In the genomic region with DNA sequence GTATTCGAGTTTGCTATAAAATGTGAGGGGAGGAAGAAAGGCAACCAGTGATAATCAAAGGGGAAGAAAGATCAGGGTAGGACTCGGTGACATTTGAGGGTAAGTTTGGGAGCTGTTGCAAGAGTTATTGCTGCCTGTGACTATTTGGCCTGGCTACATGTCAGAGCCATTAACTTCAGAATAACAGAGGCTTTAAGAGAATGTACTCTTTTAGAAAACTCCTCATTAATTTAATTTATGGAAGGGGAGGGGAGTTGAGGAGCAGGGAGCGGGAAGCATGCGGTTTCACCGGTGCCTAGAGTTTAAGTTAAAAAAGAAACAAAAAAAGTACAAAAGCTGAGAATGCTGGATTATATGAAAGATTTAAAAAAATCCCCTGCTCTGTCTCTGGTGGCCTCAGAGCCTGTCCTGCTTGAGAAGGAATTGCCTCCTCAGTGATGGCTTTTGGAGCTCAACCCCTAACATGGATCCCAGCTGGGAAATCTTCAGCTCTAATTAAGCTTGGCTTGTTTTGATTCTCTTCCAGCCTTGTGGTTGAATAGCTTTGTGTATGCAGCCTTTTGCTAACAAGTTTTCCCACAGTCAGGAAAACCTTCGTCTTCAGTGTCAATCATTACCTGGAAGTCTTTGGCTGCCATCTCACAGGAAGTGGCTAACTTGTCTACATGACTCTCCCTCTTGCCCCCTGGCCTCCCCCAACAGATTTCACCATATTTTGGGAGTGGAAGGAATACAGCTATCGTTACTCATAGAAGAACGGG, we compare ENCODE assay signal across 15 cellular contexts.
DNase-seq lines count a peak whose midpoint lies in the region; ATAC-seq and TF ChIP-seq lines count a peak whose summit lies in the region.
"Had no signal": no experiment of that assay in that cellular context is flagged by ENCODE, and none has a peak within 500 bp of the region (broad histone marks: within the 10 kb centered on the region; RNA-seq: fewer than 3 reads in every experiment).

No MANE protein-coding gene starts in this region.

- H3K4me1 ChIP-seq in Panc1 (ENCODE audit: control insufficient read depth, insufficient read depth, low read length): peaks cover 6% of the 10 kb centered on the region; the same call in 1 of the 2 replicates
- no peaks in the 10 kb centered on the region for H3K4me1 ChIP-seq in esophagus squamous epithelium
- no peaks in the 10 kb centered on the region for H3K4me1 ChIP-seq in Peyer's patch
- H3K4me1 ChIP-seq: SJCRH30 had no signal

- CTCF ChIA-PET in Panc1 (lab: Charles Lee): no interaction called here

- WGBS in esophagus squamous epithelium, 2 donors: 50 to 62% methylated on average over 8 of the region's 8 CpGs

- H3K27me3 ChIP-seq in Panc1 (ENCODE audit: control insufficient read depth, insufficient read depth, low read length) (no peaks in the 10 kb centered on the region), esophagus squamous epithelium (no peaks in the 10 kb centered on the region), Peyer's patch (no peaks in the 10 kb centered on the region)
- H3K27me3 ChIP-seq: SJCRH30 had no signal

- no peak overlapping the region for H3K4me3 ChIP-seq in Panc1 (ENCODE audit: low read depth in 2 of 2, low read length in 2 of 2)
- H3K4me3 ChIP-seq in esophagus squamous epithelium: no peak overlapping the region
- H3K4me3 ChIP-seq in Peyer's patch: no peak overlapping the region
- H3K4me3 ChIP-seq: SJCRH30 had no signal

- H3K36me3 Mint-ChIP-seq in osteocyte (ENCODE audit: unreplicated experiment): no peaks in the 10 kb centered on the region

- intact Hi-C loops in Panc1 (cut with micrococcal nuclease; ENCODE audit: unreplicated experiment): no loop called here
- intact Hi-C loops in esophagus squamous epithelium (cut with DNase I): no loop called here

- H3K27ac ChIP-seq in Panc1 (ENCODE audit: low read length): peak overlapping the region; percentile 25; the same call in 1 of the 2 replicates
- peak overlapping the region in 3 of 4 donors; percentile 7 to 72 (median 47) for H3K27ac ChIP-seq in esophagus squamous epithelium
- peak overlapping the region in 2 of 4 donors; percentile 7 to 37 for H3K27ac ChIP-seq in Peyer's patch
- H3K27ac ChIP-seq: SJCRH30, VCaP had no signal

- no peaks in the 10 kb centered on the region for H3K27me3 Mint-ChIP-seq in osteocyte (ENCODE audit: unreplicated experiment)

- H3K4me1 Mint-ChIP-seq in osteocyte (ENCODE audit: unreplicated experiment): peaks cover 22% of the 10 kb centered on the region

- TF ChIP-seq CTCF in Panc1 (IDR thresholded peaks at IDR 0.05): no peak
- TF ChIP-seq CTCF in esophagus squamous epithelium (IDR thresholded peaks at IDR 0.05): no peak
- no peak for TF ChIP-seq CTCF in osteocyte (IDR thresholded peaks at IDR 0.05)
- TF ChIP-seq CTCF in Peyer's patch (IDR thresholded peaks at IDR 0.05): no peak

- BruUV-seq in Panc1 (replicated peaks; lab: Mats Ljungman, UMichigan): no TSS peak

- DNase-seq in EH (ENCODE audit: low read depth): peak; percentile 87
- DNase-seq in Panc1 (ENCODE audit: low read depth, low spot score): no peak
- DNase-seq in esophagus squamous epithelium (lab: John Stamatoyannopoulos, UW): no peak
- no peak for DNase-seq in osteocyte (ENCODE audit: extremely low spot score, unreplicated experiment)
- DNase-seq in Peyer's patch: no peak
- DNase-seq in activated CD4-positive, alpha-beta T cell treated with anti-CD3 and anti-CD28 coated beads for 48 hours: no peak
- DNase-seq: activated T-cell treated with anti-CD3 and anti-CD28 coated beads for 4 hours, aorta, NCI-H1105 treated with DMSO at 0.1 percent for 48 hours, NCI-H524 treated with DMSO at 0.1 percent for 48 hours, right cardiac atrium, SJCRH30 had no signal

- H3K4me3 Mint-ChIP-seq in osteocyte (ENCODE audit: unreplicated experiment): no peak overlapping the region

- ATAC-seq in Panc1 (no peak), GM21360 (IDR thresholded peaks at IDR 0.05; ENCODE audit: unreplicated experiment) (no peak), HG03469 (IDR thresholded peaks at IDR 0.05; ENCODE audit: unreplicated experiment) (no peak)
- ATAC-seq: right cardiac atrium had no signal

- POLR2A ChIA-PET in Panc1 (lab: Charles Lee): no interaction called here

- H3K36me3 ChIP-seq in Panc1 (ENCODE audit: control insufficient read depth, insufficient read depth, low read length) (no peaks in the 10 kb centered on the region), esophagus squamous epithelium (no peaks in the 10 kb centered on the region), Peyer's patch (no peaks in the 10 kb centered on the region)
- H3K36me3 ChIP-seq: SJCRH30 had no signal

- TF ChIP-seq POLR2A in esophagus squamous epithelium (IDR thresholded peaks at IDR 0.05) (no peak), Peyer's patch (IDR thresholded peaks at IDR 0.05) (no peak)

- H3K9me3 ChIP-seq in Panc1 (ENCODE audit: control insufficient read depth, insufficient read depth, low read depth, low read length) (no peaks in the 10 kb centered on the region), esophagus squamous epithelium (no peaks in the 10 kb centered on the region), Peyer's patch (no peaks in the 10 kb centered on the region)
- H3K9me3 ChIP-seq: SJCRH30 had no signal

- in situ Hi-C loops in Panc1 (cut with HindIII; ENCODE audit: low pct_unique_long_range_greater_than_20kb, low sequenced_read_pairs): no loop called here

- H3K9me3 Mint-ChIP-seq in osteocyte (ENCODE audit: unreplicated experiment): no peaks in the 10 kb centered on the region

- H3K27ac Mint-ChIP-seq in osteocyte (ENCODE audit: unreplicated experiment): peak overlapping the region; percentile 2
